Comparison of ENCODE assay signal across 8 cellular contexts in the genomic region with DNA sequence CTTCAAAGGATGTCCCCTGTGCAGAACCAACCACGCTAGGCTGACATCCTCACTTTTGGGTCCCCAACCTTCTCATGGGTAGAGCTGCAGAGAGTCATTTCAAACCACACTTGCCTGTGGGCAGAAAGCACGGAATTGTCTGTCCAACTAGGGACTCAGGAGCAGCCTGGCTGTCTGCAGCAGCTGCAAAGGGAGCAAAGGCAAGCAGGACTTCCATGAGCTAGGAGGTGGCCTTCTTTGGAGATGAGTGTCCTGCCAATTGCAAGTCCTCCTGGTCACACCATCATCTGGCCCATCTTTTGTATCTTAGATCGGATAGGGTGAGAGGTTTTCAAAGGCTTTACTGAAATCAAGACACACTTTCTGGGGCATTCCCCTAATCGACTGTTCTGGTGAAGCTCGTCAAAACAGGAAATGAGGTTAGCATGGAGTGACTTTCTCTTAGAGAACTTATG.
A peak's percentile ranks its signal among the peaks of the same experiment; 100 is the strongest.
DNase-seq lines count a peak whose midpoint lies in the region; ATAC-seq and TF ChIP-seq lines count a peak whose summit lies in the region.
"Not testable (repeated sequence)": the region's sequence is repeated elsewhere in the genome, so short reads cannot be mapped to it uniquely, and the experiment has no call there.

No MANE protein-coding gene starts in this region.

- TF ChIP-seq CTCF in mucosa of descending colon (IDR thresholded peaks at IDR 0.05), result not testable (repeated sequence)

- H3K27me3 ChIP-seq in CD8-positive, alpha-beta memory T cell (ENCODE audit: insufficient read depth, low read length, poor library complexity, severe bottlenecking), result not testable (repeated sequence)

- H3K9me3 Mint-ChIP-seq in CD8-positive, alpha-beta memory T cell; activated T-cell treated with anti-CD3 and anti-CD28 coated beads, Interleukin-2, amount 50 U/mL, for 72 hours; activated naive CD8-positive, alpha-beta T cell treated with anti-CD3 and anti-CD28 coated beads, Interleukin-2, amount 50 U/mL, for 24 hours; stimulated activated naive B cell treated with anti-CD40 and anti-IgM and Interleukin-4, amounts not matched to agents 10 μg/mL and 1 μg/mL and 100 μg/mL, for 72 hours: not testable (repeated sequence)

- H3K36me3 Mint-ChIP-seq in CD8-positive, alpha-beta memory T cell; activated T-cell treated with anti-CD3 and anti-CD28 coated beads, Interleukin-2, amount 50 U/mL, for 72 hours (ENCODE audit: insufficient read depth in 2 of 2); stimulated activated naive B cell treated with anti-CD40 and anti-IgM and Interleukin-4, amounts not matched to agents 10 μg/mL and 1 μg/mL and 100 μg/mL, for 72 hours: not testable (repeated sequence)
- peaks cover 25% of the 10 kb centered on the region for H3K36me3 Mint-ChIP-seq in activated naive CD8-positive, alpha-beta T cell treated with anti-CD3 and anti-CD28 coated beads, Interleukin-2, amount 50 U/mL, for 24 hours (ENCODE audit: low read depth)

- H3K36me3 ChIP-seq in CD8-positive, alpha-beta memory T cell (ENCODE audit: insufficient read depth, low read length); mucosa of descending colon (ENCODE audit: low read depth): not testable (repeated sequence)

- not testable (repeated sequence) for H3K4me1 ChIP-seq in CD8-positive, alpha-beta memory T cell (ENCODE audit: insufficient read depth, low read length); mucosa of descending colon (ENCODE audit: low read depth)

- peak in 3 of 5 donors; percentile 16 to 49 (median 34) for DNase-seq in CD8-positive, alpha-beta memory T cell
- peak in 1 of 2 donors; percentile 29 for DNase-seq in activated T-cell treated with anti-CD3 and anti-CD28 coated beads, Interleukin-2, amount 50 U/mL, for 72 hours
- peak; percentile 47 for DNase-seq in activated naive CD8-positive, alpha-beta T cell treated with anti-CD3 and anti-CD28 coated beads, Interleukin-2, amount 50 U/mL, for 24 hours
- DNase-seq in mucosa of descending colon; stimulated activated naive B cell treated with anti-CD40 and anti-IgM and Interleukin-4, amounts not matched to agents 10 μg/mL and 1 μg/mL and 100 μg/mL, for 72 hours: not testable (repeated sequence)

- not testable (repeated sequence) for H3K4me3 ChIP-seq in CD8-positive, alpha-beta memory T cell (ENCODE audit: low read length); mucosa of descending colon

- H3K27me3 Mint-ChIP-seq in CD8-positive, alpha-beta memory T cell; activated T-cell treated with anti-CD3 and anti-CD28 coated beads, Interleukin-2, amount 50 U/mL, for 72 hours (ENCODE audit: low read depth); activated naive CD8-positive, alpha-beta T cell treated with anti-CD3 and anti-CD28 coated beads, Interleukin-2, amount 50 U/mL, for 24 hours; stimulated activated naive B cell treated with anti-CD40 and anti-IgM and Interleukin-4, amounts not matched to agents 10 μg/mL and 1 μg/mL and 100 μg/mL, for 72 hours: not testable (repeated sequence)

- H3K27ac ChIP-seq in CD8-positive, alpha-beta memory T cell (ENCODE audit: low read depth, low read length), result not testable (repeated sequence)

- ATAC-seq in GM19324 (IDR thresholded peaks at IDR 0.05; ENCODE audit: low FRiP score, unreplicated experiment) (peak; percentile 46), HG02870 (IDR thresholded peaks at IDR 0.05; ENCODE audit: unreplicated experiment) (peak; percentile 61), mucosa of descending colon (peak; percentile 23)
- ATAC-seq in activated CD4-positive, CD25-positive, alpha-beta regulatory T cell treated with anti-CD3 and anti-CD28 coated beads, Interleukin-2, amount 50 U/mL, for 24 hours, result peak; percentile 49 to 50
- ATAC-seq in activated T-cell treated with anti-CD3 and anti-CD28 coated beads, Interleukin-2, amount 50 U/mL, for 72 hours (replicated peaks in 1 of 2), result peak; percentile 63 to 65
- peak; percentile 58 for ATAC-seq in activated naive CD8-positive, alpha-beta T cell treated with anti-CD3 and anti-CD28 coated beads, Interleukin-2, amount 50 U/mL, for 24 hours
- ATAC-seq in stimulated activated naive B cell treated with anti-CD40 and anti-IgM and Interleukin-4, amounts not matched to agents 10 μg/mL and 1 μg/mL and 100 μg/mL, for 72 hours (replicated peaks), result peak; percentile 51 to 67

- CTCF ChIA-PET in CD8-positive, alpha-beta memory T cell (lab: Charles Lee), result not testable (repeated sequence)

- intact Hi-C loops in mucosa of descending colon (cut with DNase I, micrococcal nuclease), result not testable (repeated sequence)

- POLR2A ChIA-PET in CD8-positive, alpha-beta memory T cell (lab: Charles Lee), result not testable (repeated sequence)

- peaks cover 10 to 41% (median 15%) of the 10 kb centered on the region in 3 donors for H3K4me1 Mint-ChIP-seq in CD8-positive, alpha-beta memory T cell
- H3K4me1 Mint-ChIP-seq in activated T-cell treated with anti-CD3 and anti-CD28 coated beads, Interleukin-2, amount 50 U/mL, for 72 hours (ENCODE audit: low read depth), result peaks cover 20% of the 10 kb centered on the region
- peaks cover 48% of the 10 kb centered on the region for H3K4me1 Mint-ChIP-seq in activated naive CD8-positive, alpha-beta T cell treated with anti-CD3 and anti-CD28 coated beads, Interleukin-2, amount 50 U/mL, for 24 hours
- peaks cover 5 to 17% of the 10 kb centered on the region in 2 donors for H3K4me1 Mint-ChIP-seq in stimulated activated naive B cell treated with anti-CD40 and anti-IgM and Interleukin-4, amounts not matched to agents 10 μg/mL and 1 μg/mL and 100 μg/mL, for 72 hours

- peak overlapping the region in 4 of 8 donors; percentile 87 to 96 (median 90) for H3K27ac Mint-ChIP-seq in CD8-positive, alpha-beta memory T cell
- H3K27ac Mint-ChIP-seq in activated T-cell treated with anti-CD3 and anti-CD28 coated beads, Interleukin-2, amount 50 U/mL, for 72 hours; stimulated activated naive B cell treated with anti-CD40 and anti-IgM and Interleukin-4, amounts not matched to agents 10 μg/mL and 1 μg/mL and 100 μg/mL, for 72 hours: not testable (repeated sequence)
- peak overlapping the region; percentile 94 for H3K27ac Mint-ChIP-seq in activated naive CD8-positive, alpha-beta T cell treated with anti-CD3 and anti-CD28 coated beads, Interleukin-2, amount 50 U/mL, for 24 hours

- peak overlapping the region in 1 of 7 donors; percentile 82 for H3K4me3 Mint-ChIP-seq in CD8-positive, alpha-beta memory T cell
- H3K4me3 Mint-ChIP-seq in activated T-cell treated with anti-CD3 and anti-CD28 coated beads, Interleukin-2, amount 50 U/mL, for 72 hours; stimulated activated naive B cell treated with anti-CD40 and anti-IgM and Interleukin-4, amounts not matched to agents 10 μg/mL and 1 μg/mL and 100 μg/mL, for 72 hours: not testable (repeated sequence)
- H3K4me3 Mint-ChIP-seq in activated naive CD8-positive, alpha-beta T cell treated with anti-CD3 and anti-CD28 coated beads, Interleukin-2, amount 50 U/mL, for 24 hours, result peak overlapping the region; percentile 57

- not testable (repeated sequence) for H3K9me3 ChIP-seq in CD8-positive, alpha-beta memory T cell (ENCODE audit: low read length); mucosa of descending colon
